In genomic region chr9:105694320-105694847, GRCh38 we compare ENCODE assay signal across 8 cellular contexts. TPM values are rescaled to one million over a fixed set of nuclear protein-coding genes. Genes with fewer than 3 reads are reported as not detected.
A peak's percentile ranks its signal among the peaks of the same experiment; 100 is the strongest.
DNase-seq lines count a peak whose midpoint lies in the region; ATAC-seq, FAIRE-seq and TF ChIP-seq lines count a peak whose summit lies in the region.

A gene with protein sequence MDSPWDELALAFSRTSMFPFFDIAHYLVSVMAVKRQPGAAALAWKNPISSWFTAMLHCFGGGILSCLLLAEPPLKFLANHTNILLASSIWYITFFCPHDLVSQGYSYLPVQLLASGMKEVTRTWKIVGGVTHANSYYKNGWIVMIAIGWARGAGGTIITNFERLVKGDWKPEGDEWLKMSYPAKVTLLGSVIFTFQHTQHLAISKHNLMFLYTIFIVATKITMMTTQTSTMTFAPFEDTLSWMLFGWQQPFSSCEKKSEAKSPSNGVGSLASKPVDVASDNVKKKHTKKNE (plus strand): TSS chr9:105694541. CDS start chr9:105694661, 120 bp downstream.

- peak within 1 kb of the TSS; percentile 84 for H3K4me3 Mint-ChIP-seq in activated naive CD4-positive, alpha-beta T cell treated with anti-CD3 and anti-CD28 coated beads, Interleukin-2, amount 10 ng/mL, durations not matched to agents 7 days and 5 days

- H3K4me1 ChIP-seq in SJCRH30, result peaks cover 4% of the 10 kb centered on the region
- H3K4me1 ChIP-seq in ovary (ENCODE audit: insufficient read depth), result peaks cover 2% of the 10 kb centered on the region
- H3K4me1 ChIP-seq in thoracic aorta (ENCODE audit: control insufficient read depth in 1 of 2, low read depth in 2 of 2), result peaks cover 4 to 15% of the 10 kb centered on the region in 2 donors

- H3K27me3 ChIP-seq in SJCRH30, result no peaks in the 10 kb centered on the region
- H3K27me3 ChIP-seq in ovary, result no peaks in the 10 kb centered on the region
- H3K27me3 ChIP-seq in thoracic aorta (replicated peaks; ENCODE audit: insufficient read depth), result no peaks in the 10 kb centered on the region

- DNase-seq in GM04504 (ENCODE audit: low read depth) (peak; percentile 44), H54 (ENCODE audit: insufficient read length, low spot score) (peak; percentile 97), LHCN-M2 (ENCODE audit: low read depth) (peak; percentile 56), SJCRH30 (peak; percentile 76 to 84), head of caudate nucleus (peak; percentile 47 to 90 (median 78)), ovary (peak; percentile 80 to 90 (median 83)), thoracic aorta (ENCODE audit: low spot score) (no peak)
- peak; percentile 85 for DNase-seq in activated naive CD4-positive, alpha-beta T cell treated with anti-CD3 and anti-CD28 coated beads, Interleukin-2, amount 10 ng/mL, durations not matched to agents 7 days and 5 days

- 0 out of 2 replicates have a peak within 1 kb of the TSS, but pooled peaks have one; percentile 6 for H3K27ac ChIP-seq in SJCRH30
- H3K27ac ChIP-seq in ovary, result peak within 1 kb of the TSS; percentile 36 to 66
- H3K27ac ChIP-seq in thoracic aorta, result peak within 1 kb of the TSS in 1 of 2 donors; percentile 47

- no peaks in the 10 kb centered on the region for H3K9me3 Mint-ChIP-seq in activated naive CD4-positive, alpha-beta T cell treated with anti-CD3 and anti-CD28 coated beads, Interleukin-2, amount 10 ng/mL, durations not matched to agents 7 days and 5 days

- no peak for TF ChIP-seq EP300 in ovary (IDR thresholded peaks at IDR 0.05)

- WGBS in ovary, 3 donors, result 0 to 1% (median 1%) methylated on average over 51 to 64 of the region's 64 CpGs

- peak; percentile 64 for FAIRE-seq in H54 (lab: Jason Lieb, UNC)

- H3K4me1 Mint-ChIP-seq in activated naive CD4-positive, alpha-beta T cell treated with anti-CD3 and anti-CD28 coated beads, Interleukin-2, amount 10 ng/mL, durations not matched to agents 7 days and 5 days, result peaks cover 16% of the 10 kb centered on the region

- TF ChIP-seq POLR2A in H54 (IDR thresholded peaks at IDR 0.05; ENCODE audit: low read depth, low read length) (peak; percentile 76), ovary (IDR thresholded peaks at IDR 0.05) (peak; percentile 75)

- H3K4me3 ChIP-seq in SJCRH30 (peak within 1 kb of the TSS; percentile 91), ovary (peak within 1 kb of the TSS; percentile 85), thoracic aorta (peak within 1 kb of the TSS; percentile 88)

- H3K9me3 ChIP-seq in SJCRH30 (replicated peaks) (no peaks in the 10 kb centered on the region), ovary (no peaks in the 10 kb centered on the region), thoracic aorta (no peaks in the 10 kb centered on the region)

- CTCF ChIA-PET in activated naive CD4-positive, alpha-beta T cell treated with anti-CD3 and anti-CD28 coated beads, Interleukin-2, amount 10 ng/mL, durations not matched to agents 7 days and 5 days (lab: Charles Lee), result interaction anchor here (1.0 to 1.6 kb wide), 3 partner anchors 24 to 86 kb away, joined by 3 to 4 read pairs (median 3); no protein-coding TSS in a partner anchor

- intact Hi-C loops in head of caudate nucleus (cut with DNase I) (no loop called here), ovary (cut with DNase I) (no loop called here)

- H3K27me3 Mint-ChIP-seq in activated naive CD4-positive, alpha-beta T cell treated with anti-CD3 and anti-CD28 coated beads, Interleukin-2, amount 10 ng/mL, durations not matched to agents 7 days and 5 days, result peaks cover 24% of the 10 kb centered on the region

- H3K36me3 Mint-ChIP-seq in activated naive CD4-positive, alpha-beta T cell treated with anti-CD3 and anti-CD28 coated beads, Interleukin-2, amount 10 ng/mL, durations not matched to agents 7 days and 5 days, result no peaks in the 10 kb centered on the region

- ATAC-seq in thoracic aorta (ENCODE audit: insufficient number of reproducible peaks, low FRiP score, low read depth), result peak; percentile 82

- H3K27ac Mint-ChIP-seq in activated naive CD4-positive, alpha-beta T cell treated with anti-CD3 and anti-CD28 coated beads, Interleukin-2, amount 10 ng/mL, durations not matched to agents 7 days and 5 days, result peak within 1 kb of the TSS; percentile 45

- no peak for TF ChIP-seq CTCF in ovary (IDR thresholded peaks at IDR 0.05)
- TF ChIP-seq CTCF in thoracic aorta (IDR thresholded peaks at IDR 0.05), result no peak

- H3K36me3 ChIP-seq in SJCRH30 (no peaks in the 10 kb centered on the region), ovary (no peaks in the 10 kb centered on the region), thoracic aorta (no peaks in the 10 kb centered on the region)

RNA-seq across cellular contexts. Expression of the gene that starts here (rescaled TPM):
- total RNA-seq in LHCN-M2 (2014; rRNA removed) (19.3 and 23.1 TPM in 2 replicates), ovary (10 to 100 TPM; 10.1 to 28.5 (median 16.3) TPM), thoracic aorta (1 to 10 TPM; 6.1 to 6.6 TPM)
- polyA plus RNA-seq in LHCN-M2 (2012), result 4.2 TPM
- 25.4 and 27.1 TPM in 2 replicates for total RNA-seq in SJCRH30 (2014; rRNA removed; shearing (Covaris generic))
- 10 to 100 TPM; 10.1 to 12.4 TPM for polyA plus RNA-seq in ovary
